Comparison of ENCODE assay signal across 1 cellular context in the genomic region with DNA sequence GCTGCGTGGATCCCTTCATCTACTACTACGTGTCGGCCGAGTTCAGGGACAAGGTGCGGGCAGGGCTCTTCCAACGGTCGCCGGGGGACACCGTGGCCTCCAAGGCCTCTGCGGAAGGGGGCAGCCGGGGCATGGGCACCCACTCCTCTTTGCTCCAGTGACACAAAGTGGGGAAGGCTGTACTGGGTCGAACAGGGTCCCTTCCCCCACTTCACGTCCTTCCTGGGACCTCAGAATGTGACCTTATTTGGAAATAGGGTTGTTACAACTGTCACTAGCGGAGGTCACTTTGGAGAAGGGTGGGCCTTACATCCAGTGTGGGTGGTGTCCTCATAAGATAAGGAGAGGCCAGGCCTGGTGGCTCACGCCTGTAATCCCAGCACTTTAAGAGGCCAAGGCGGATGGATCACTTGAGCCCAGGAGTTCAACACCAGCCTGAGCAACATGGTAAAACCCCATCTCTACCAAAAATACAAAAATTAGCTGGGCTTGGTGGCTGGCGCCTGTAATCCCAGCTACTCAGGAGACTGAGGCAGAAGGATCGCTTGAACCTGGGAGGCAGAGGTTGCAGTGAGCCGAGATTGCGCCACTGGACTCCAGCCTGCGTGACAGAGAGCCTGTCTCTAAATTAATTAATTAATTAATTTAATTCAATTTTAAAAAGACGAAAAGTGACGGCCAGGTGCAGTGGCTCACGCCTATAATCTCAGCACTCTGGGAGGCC.
TF ChIP-seq lines count a peak whose summit lies in the region.

No MANE protein-coding gene starts in this region.

TF ChIP-seq in K562, 482 proteins besides CTCF, POLR2A, EP300 and RAD21 (continued from another document and continues in another):
- TF ChIP-seq IRF9 (tag; IDR thresholded peaks at IDR 0.05) = no peak
- peak; percentile 46; the same call in 1 of the 2 replicates for TF ChIP-seq GATA2 (CRISPR knock-in tag; IDR thresholded peaks at IDR 0.05)
- TF ChIP-seq ZNF197 (CRISPR knock-in tag; IDR thresholded peaks at IDR 0.05; ENCODE audit: low read depth) = peak; percentile 41
- TF ChIP-seq, protein P1, sequence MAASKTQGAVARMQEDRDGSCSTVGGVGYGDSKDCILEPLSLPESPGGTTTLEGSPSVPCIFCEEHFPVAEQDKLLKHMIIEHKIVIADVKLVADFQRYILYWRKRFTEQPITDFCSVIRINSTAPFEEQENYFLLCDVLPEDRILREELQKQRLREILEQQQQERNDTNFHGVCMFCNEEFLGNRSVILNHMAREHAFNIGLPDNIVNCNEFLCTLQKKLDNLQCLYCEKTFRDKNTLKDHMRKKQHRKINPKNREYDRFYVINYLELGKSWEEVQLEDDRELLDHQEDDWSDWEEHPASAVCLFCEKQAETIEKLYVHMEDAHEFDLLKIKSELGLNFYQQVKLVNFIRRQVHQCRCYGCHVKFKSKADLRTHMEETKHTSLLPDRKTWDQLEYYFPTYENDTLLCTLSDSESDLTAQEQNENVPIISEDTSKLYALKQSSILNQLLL (CRISPR knock-in tag; IDR thresholded peaks at IDR 0.05; ENCODE audit: borderline replicate concordance) = no peak
- TF ChIP-seq GATAD2A (IDR thresholded peaks at IDR 0.05) = no peak
- TF ChIP-seq ZNF431 (CRISPR knock-in tag; IDR thresholded peaks at IDR 0.05) = no peak
- TF ChIP-seq MIER1 (IDR thresholded peaks at IDR 0.05; ENCODE audit: low read depth) = no peak
- TF ChIP-seq ZBTB1 (CRISPR knock-in tag; IDR thresholded peaks at IDR 0.05; ENCODE audit: borderline replicate concordance, low read depth) = no peak
- no peak for TF ChIP-seq MAFG (tag; conservative IDR thresholded peaks at IDR 0.05)
- TF ChIP-seq SRSF3 (IDR thresholded peaks at IDR 0.05; ENCODE audit: insufficient read depth, low read length) = no peak; the same call in 1 of the 2 replicates
- TF ChIP-seq, protein P2, sequence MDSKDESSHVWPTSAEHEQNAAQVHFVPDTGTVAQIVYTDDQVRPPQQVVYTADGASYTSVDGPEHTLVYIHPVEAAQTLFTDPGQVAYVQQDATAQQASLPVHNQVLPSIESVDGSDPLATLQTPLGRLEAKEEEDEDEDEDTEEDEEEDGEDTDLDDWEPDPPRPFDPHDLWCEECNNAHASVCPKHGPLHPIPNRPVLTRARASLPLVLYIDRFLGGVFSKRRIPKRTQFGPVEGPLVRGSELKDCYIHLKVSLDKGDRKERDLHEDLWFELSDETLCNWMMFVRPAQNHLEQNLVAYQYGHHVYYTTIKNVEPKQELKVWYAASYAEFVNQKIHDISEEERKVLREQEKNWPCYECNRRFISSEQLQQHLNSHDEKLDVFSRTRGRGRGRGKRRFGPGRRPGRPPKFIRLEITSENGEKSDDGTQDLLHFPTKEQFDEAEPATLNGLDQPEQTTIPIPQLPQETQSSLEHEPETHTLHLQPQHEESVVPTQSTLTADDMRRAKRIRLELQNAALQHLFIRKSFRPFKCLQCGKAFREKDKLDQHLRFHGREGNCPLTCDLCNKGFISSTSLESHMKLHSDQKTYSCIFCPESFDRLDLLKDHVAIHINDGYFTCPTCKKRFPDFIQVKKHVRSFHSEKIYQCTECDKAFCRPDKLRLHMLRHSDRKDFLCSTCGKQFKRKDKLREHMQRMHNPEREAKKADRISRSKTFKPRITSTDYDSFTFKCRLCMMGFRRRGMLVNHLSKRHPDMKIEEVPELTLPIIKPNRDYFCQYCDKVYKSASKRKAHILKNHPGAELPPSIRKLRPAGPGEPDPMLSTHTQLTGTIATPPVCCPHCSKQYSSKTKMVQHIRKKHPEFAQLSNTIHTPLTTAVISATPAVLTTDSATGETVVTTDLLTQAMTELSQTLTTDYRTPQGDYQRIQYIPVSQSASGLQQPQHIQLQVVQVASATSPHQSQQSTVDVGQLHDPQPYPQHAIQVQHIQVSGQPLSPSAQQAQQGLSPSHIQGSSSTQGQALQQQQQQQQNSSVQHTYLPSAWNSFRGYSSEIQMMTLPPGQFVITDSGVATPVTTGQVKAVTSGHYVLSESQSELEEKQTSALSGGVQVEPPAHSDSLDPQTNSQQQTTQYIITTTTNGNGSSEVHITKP (IDR thresholded peaks at IDR 0.05; ENCODE audit: partially characterized antibody) = peak; percentile 75
- TF ChIP-seq GABPA (tag; conservative IDR thresholded peaks at IDR 0.05; ENCODE audit: low read depth) = peak; percentile 33; the same call in 1 of the 2 replicates
- peak; percentile 26 for TF ChIP-seq HNRNPLL (IDR thresholded peaks at IDR 0.05; ENCODE audit: low read depth, low read length, poor library complexity, severe bottlenecking)
- TF ChIP-seq MTA3 (IDR thresholded peaks at IDR 0.05; ENCODE audit: borderline replicate concordance) = peak; percentile 63
- no peak for TF ChIP-seq PRMT5 (CRISPR knock-in tag; IDR thresholded peaks at IDR 0.05)
- no peak; a peak in 1 of 4 replicates for TF ChIP-seq KDM4B (IDR thresholded peaks at IDR 0.05; ENCODE audit: borderline replicate concordance in 2 of 2, low read depth in 1 of 2)
- no peak for TF ChIP-seq RNF219 (CRISPR knock-in tag; IDR thresholded peaks at IDR 0.05)
- peak; percentile 39; the same call in 1 of the 2 replicates for TF ChIP-seq SOX6 (IDR thresholded peaks at IDR 0.05)
- no peak for TF ChIP-seq ZFP1 (CRISPR knock-in tag; IDR thresholded peaks at IDR 0.05)
- no peak for TF ChIP-seq ZNF57 (CRISPR knock-in tag; IDR thresholded peaks at IDR 0.05)
- no peak for TF ChIP-seq ZNF143 (CRISPR knock-in tag; IDR thresholded peaks at IDR 0.05)
- TF ChIP-seq LCOR (CRISPR knock-in tag; IDR thresholded peaks at IDR 0.05) = no peak
- TF ChIP-seq THAP12 (CRISPR knock-in tag; IDR thresholded peaks at IDR 0.05) = no peak
- TF ChIP-seq, protein P3, sequence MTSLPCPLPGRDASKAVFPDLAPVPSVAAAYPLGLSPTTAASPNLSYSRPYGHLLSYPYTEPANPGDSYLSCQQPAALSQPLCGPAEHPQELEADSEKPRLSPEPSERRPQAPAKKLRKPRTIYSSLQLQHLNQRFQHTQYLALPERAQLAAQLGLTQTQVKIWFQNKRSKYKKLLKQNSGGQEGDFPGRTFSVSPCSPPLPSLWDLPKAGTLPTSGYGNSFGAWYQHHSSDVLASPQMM (CRISPR knock-in tag; IDR thresholded peaks at IDR 0.05) = no peak
- no peak for TF ChIP-seq CBX2 (IDR thresholded peaks at IDR 0.05; ENCODE audit: insufficient read depth, low read length, poor library complexity, severe bottlenecking)
- TF ChIP-seq, protein P4, sequence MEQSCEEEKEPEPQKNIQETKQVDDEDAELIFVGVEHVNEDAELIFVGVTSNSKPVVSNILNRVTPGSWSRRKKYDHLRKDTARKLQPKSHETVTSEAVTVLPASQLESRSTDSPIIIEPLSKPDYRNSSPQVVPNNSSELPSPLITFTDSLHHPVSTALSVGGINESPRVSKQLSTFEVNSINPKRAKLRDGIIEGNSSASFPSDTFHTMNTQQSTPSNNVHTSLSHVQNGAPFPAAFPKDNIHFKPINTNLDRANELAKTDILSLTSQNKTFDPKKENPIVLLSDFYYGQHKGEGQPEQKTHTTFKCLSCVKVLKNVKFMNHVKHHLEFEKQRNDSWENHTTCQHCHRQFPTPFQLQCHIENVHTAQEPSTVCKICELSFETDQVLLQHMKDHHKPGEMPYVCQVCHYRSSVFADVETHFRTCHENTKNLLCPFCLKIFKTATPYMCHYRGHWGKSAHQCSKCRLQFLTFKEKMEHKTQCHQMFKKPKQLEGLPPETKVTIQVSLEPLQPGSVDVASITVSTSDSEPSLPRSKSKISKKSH (CRISPR knock-in tag; IDR thresholded peaks at IDR 0.05) = no peak
- no peak for TF ChIP-seq BMI1 (IDR thresholded peaks at IDR 0.05; ENCODE audit: low read length)
- TF ChIP-seq ZNF668 (CRISPR knock-in tag; IDR thresholded peaks at IDR 0.05) = no peak
